In genomic region chr16:1826691-1827573, GRCh38 we compare ENCODE assay signal across 8 cellular contexts. TPM values are rescaled to one million over a fixed set of nuclear protein-coding genes. Genes with fewer than 3 reads are reported as not detected.
DNase-seq lines count a peak whose midpoint lies in the region; ATAC-seq lines count a peak whose summit lies in the region.

Gene FAHD1, plus strand, starts transcription at chr16:1827206. Its CDS starts 33 bp downstream, at chr16:1827239.
Gene HAGH, minus strand, starts transcription at chr16:1826825. Its CDS starts 38 bp downstream, at chr16:1826787.

- H3K9me3 ChIP-seq in BLaER1, result no peaks in the 10 kb centered on the region

- H3K27me3 ChIP-seq in BLaER1, result no peaks in the 10 kb centered on the region

- ATAC-seq in GM19328 (IDR thresholded peaks at IDR 0.05; ENCODE audit: unreplicated experiment) (peak; percentile 83), HG03469 (IDR thresholded peaks at IDR 0.05; ENCODE audit: unreplicated experiment) (peak; percentile 58), left colon (peak; percentile 76)

- H3K9ac ChIP-seq in BLaER1, result peak within 1 kb of the TSS; percentile 84

- H3K4me3 ChIP-seq in BLaER1, result peak within 1 kb of the TSS; percentile 94

- peaks cover 53% of the 10 kb centered on the region for H4K20me1 ChIP-seq in BLaER1

- peak within 1 kb of the TSS; percentile 93 for H3K4me2 ChIP-seq in BLaER1

- H3K27ac ChIP-seq in BLaER1 (peak within 1 kb of the TSS; percentile 72), cingulate gyrus (ENCODE audit: low read depth, low read length) (peak within 1 kb of the TSS; percentile 76)

- DNase-seq in NCI-H526 (lab: John Stamatoyannopoulos, UW) (peak; percentile 55 to 90), left colon (peak; percentile 92 to 94)
- DNase-seq in activated CD4-positive, alpha-beta T cell treated with anti-CD3 and anti-CD28 coated beads for 48 hours, result peak; percentile 92
- peak; percentile 83 for DNase-seq in stimulated activated CD4-positive, alpha-beta T cell treated with anti-CD3 and anti-CD28 coated beads, Interleukin-1b, Interleukin-23, amount 100 ng/mL, for 4 hours (ENCODE audit: low read depth in 2 of 2)

- intact Hi-C loops in left colon (cut with DNase I, micrococcal nuclease), result no loop called here

- peaks cover 26% of the 10 kb centered on the region for H3K36me3 ChIP-seq in BLaER1

- H3K4me1 ChIP-seq in BLaER1, result peaks cover 36% of the 10 kb centered on the region

RNA-seq across cellular contexts. Expression of gene FAHD1, which starts in this region (rescaled TPM):
- total RNA-seq in left colon, result 10 to 100 TPM; 60.0 to 66.9 TPM

RNA-seq across cellular contexts. Expression of gene HAGH, which starts in this region (rescaled TPM):
- total RNA-seq in left colon, result 10 to 100 TPM; 64.5 to 85.0 TPM

Comparison
In these comparisons a context has a peak if more than half of its experiments do, and no peak if none do; other contexts are left out.
1. Peak in every context shown above with its lines: DNase-seq, ATAC-seq, H3K4me3 ChIP-seq and H3K27ac ChIP-seq.